17 cellular contexts compared by ENCODE assay signal in genomic region chr12:106913456-106913855, GRCh38. TPM values are rescaled to one million over a fixed set of nuclear protein-coding genes. Genes with fewer than 3 reads are reported as not detected.
DNase-seq lines count a peak whose midpoint lies in the region; ATAC-seq, FAIRE-seq and TF ChIP-seq lines count a peak whose summit lies in the region.
"Had no signal": no experiment of that assay in that cellular context is flagged by ENCODE, and none has a peak within 500 bp of the region (broad histone marks: within the 10 kb centered on the region; RNA-seq: fewer than 3 reads in every experiment).

No MANE protein-coding gene starts in this region.

- ATAC-seq in activated naive CD8-positive, alpha-beta T cell treated with anti-CD3 and anti-CD28 coated beads, Interleukin-2, amount 10 ng/mL, durations not matched to agents 7 days and 5 days (ENCODE audit: low read depth): no peak
- ATAC-seq in activated naive CD8-positive, alpha-beta T cell treated with anti-CD3 and anti-CD28 coated beads, Interleukin-2, amount 50 U/mL, for 24 hours: no peak
- no peak for ATAC-seq in T-helper 17 cell
- ATAC-seq: A549 had no signal

- peaks cover 0 to 12% (median 7%) of the 10 kb centered on the region in 4 experiments; a peak in 4 of 7 replicates for H3K4me1 ChIP-seq in H1 (replicated peaks in 1 of 4; ENCODE audit: control insufficient read depth in 3 of 4, insufficient read depth in 4 of 4, low read length in 3 of 4)
- H3K4me1 ChIP-seq: A549 had no signal

- H2BK15ac ChIP-seq in H1 (ENCODE audit: low read length): no peak overlapping the region

- no peak overlapping the region for H4K5ac ChIP-seq in H1 (ENCODE audit: insufficient read length, low read depth, low read length)

- H3K4me3 Mint-ChIP-seq in activated naive CD8-positive, alpha-beta T cell treated with anti-CD3 and anti-CD28 coated beads, Interleukin-2, amount 10 ng/mL, durations not matched to agents 7 days and 5 days: no peak overlapping the region
- H3K4me3 Mint-ChIP-seq in activated naive CD8-positive, alpha-beta T cell treated with anti-CD3 and anti-CD28 coated beads, Interleukin-2, amount 50 U/mL, for 24 hours: no peak overlapping the region
- H3K4me3 Mint-ChIP-seq in T-helper 17 cell: no peak overlapping the region
- H3K4me3 Mint-ChIP-seq: CD4-positive, alpha-beta memory T cell; GM23338; HFFc6 had no signal

- H3K23ac ChIP-seq in H1 (ENCODE audit: insufficient read length): no peak overlapping the region

- H3K27me3 Mint-ChIP-seq in activated naive CD8-positive, alpha-beta T cell treated with anti-CD3 and anti-CD28 coated beads, Interleukin-2, amount 10 ng/mL, durations not matched to agents 7 days and 5 days: peaks cover 7% of the 10 kb centered on the region
- H3K27me3 Mint-ChIP-seq in activated naive CD8-positive, alpha-beta T cell treated with anti-CD3 and anti-CD28 coated beads, Interleukin-2, amount 50 U/mL, for 24 hours: peaks cover 6% of the 10 kb centered on the region
- peaks cover 4% of the 10 kb centered on the region for H3K27me3 Mint-ChIP-seq in T-helper 17 cell
- H3K27me3 Mint-ChIP-seq: CD4-positive, alpha-beta memory T cell had no signal

- no peaks in the 10 kb centered on the region for H3K9me3 Mint-ChIP-seq in activated naive CD8-positive, alpha-beta T cell treated with anti-CD3 and anti-CD28 coated beads, Interleukin-2, amount 10 ng/mL, durations not matched to agents 7 days and 5 days
- no peaks in the 10 kb centered on the region for H3K9me3 Mint-ChIP-seq in activated naive CD8-positive, alpha-beta T cell treated with anti-CD3 and anti-CD28 coated beads, Interleukin-2, amount 50 U/mL, for 24 hours
- H3K9me3 Mint-ChIP-seq: CD4-positive, alpha-beta memory T cell; GM23338; HFFc6 had no signal

- CTCF ChIA-PET in H1 (lab: Charles Lee; ENCODE audit: partially characterized antibody): no interaction called here

- no peaks in the 10 kb centered on the region for H3K79me2 ChIP-seq in H1 (ENCODE audit: control insufficient read depth in 1 of 2, insufficient read depth in 2 of 2, low read length in 2 of 2)

- H3K4ac ChIP-seq in H1 (replicated peaks; ENCODE audit: insufficient read length, low read depth, low read length): no peak overlapping the region

- no peaks in the 10 kb centered on the region for H4K20me1 ChIP-seq in H1 (replicated peaks in 1 of 2; ENCODE audit: control insufficient read depth in 1 of 2, insufficient read depth in 2 of 2, low read length in 2 of 2)

- H3K36me3 ChIP-seq in H1 (ENCODE audit: control insufficient read depth in 2 of 4, insufficient read depth in 4 of 4, low read length in 3 of 4): no peaks in the 10 kb centered on the region
- H3K36me3 ChIP-seq: BE2C had no signal

- H4K8ac ChIP-seq in H1 (ENCODE audit: extremely low read depth, insufficient read depth, low read length): peak overlapping the region; percentile 53; the same call in 1 of the 2 replicates

- H3K9ac ChIP-seq in H1 (replicated peaks in 1 of 4; ENCODE audit: extremely low read depth in 1 of 4, low read depth in 3 of 4, low read length in 3 of 4): no peak overlapping the region

- H3K4me1 Mint-ChIP-seq in activated naive CD8-positive, alpha-beta T cell treated with anti-CD3 and anti-CD28 coated beads, Interleukin-2, amount 10 ng/mL, durations not matched to agents 7 days and 5 days: peaks cover 28% of the 10 kb centered on the region
- peaks cover 42% of the 10 kb centered on the region for H3K4me1 Mint-ChIP-seq in activated naive CD8-positive, alpha-beta T cell treated with anti-CD3 and anti-CD28 coated beads, Interleukin-2, amount 50 U/mL, for 24 hours
- peaks cover 21% of the 10 kb centered on the region for H3K4me1 Mint-ChIP-seq in T-helper 17 cell

- 0 out of 2 replicates have a peak overlapping the region, but pooled peaks have one; percentile 7 for H2BK20ac ChIP-seq in H1 (ENCODE audit: low read length)

- no peak overlapping the region for H3K18ac ChIP-seq in H1 (ENCODE audit: extremely low read depth, low read length)

- H3K4me2 ChIP-seq in H1 (ENCODE audit: insufficient read depth in 1 of 2, low read depth in 2 of 2, low read length in 2 of 2): no peak overlapping the region
- H3K4me2 ChIP-seq: A549, GM23338 had no signal

- H3K27ac ChIP-seq in H1 (ENCODE audit: low read depth, low read length): no peak overlapping the region
- H3K27ac ChIP-seq: A549, C4-2B had no signal

- no peaks in the 10 kb centered on the region for H3K36me3 Mint-ChIP-seq in activated naive CD8-positive, alpha-beta T cell treated with anti-CD3 and anti-CD28 coated beads, Interleukin-2, amount 10 ng/mL, durations not matched to agents 7 days and 5 days
- H3K36me3 Mint-ChIP-seq in activated naive CD8-positive, alpha-beta T cell treated with anti-CD3 and anti-CD28 coated beads, Interleukin-2, amount 50 U/mL, for 24 hours (ENCODE audit: low read depth): no peaks in the 10 kb centered on the region
- H3K36me3 Mint-ChIP-seq in T-helper 17 cell (ENCODE audit: low read depth): peaks cover 2% of the 10 kb centered on the region
- H3K36me3 Mint-ChIP-seq: CD4-positive, alpha-beta memory T cell had no signal

- WGBS in H1 (ENCODE audit: extremely low coverage in 1 of 2, insufficient coverage in 1 of 2, insufficient read length in 1 of 2, insufficient replicate concordance in 2 of 2, low coverage in 1 of 2, low lambda C conversion rate in 2 of 2, missing lambda C conversion rate in 1 of 2), 2 experiments: 90% methylated on average over 10 of the region's 10 CpGs; no CpG with 5 or more reads in 1 of the 2 experiments

- H3K23me2 ChIP-seq in H1 (ENCODE audit: low read depth, low read length): no peaks in the 10 kb centered on the region

- TF ChIP-seq POLR2A in H1 (IDR thresholded peaks at IDR 0.05; ENCODE audit: control extremely low read depth in 1 of 2, low read depth in 2 of 2, low read length in 2 of 2): no peak

- no peak for TF ChIP-seq RAD21 in H1 (IDR thresholded peaks at IDR 0.05 in 1 of 2, conservative IDR thresholded peaks at IDR 0.05 in 1 of 2; ENCODE audit: low read depth in 2 of 2, low read length in 2 of 2)

- no peak overlapping the region for H2BK120ac ChIP-seq in H1 (replicated peaks; ENCODE audit: low read depth, low read length)

- no peaks in the 10 kb centered on the region for H3K27me3 ChIP-seq in H1 (replicated peaks in 1 of 4; ENCODE audit: control insufficient read depth in 3 of 4, extremely low read depth in 1 of 4, insufficient read depth in 3 of 4, low read length in 3 of 4)
- H3K27me3 ChIP-seq: BE2C had no signal

- no peak overlapping the region for H2BK12ac ChIP-seq in H1 (ENCODE audit: low read depth, low read length)

- no peak overlapping the region for H2BK5ac ChIP-seq in H1 (ENCODE audit: low read depth, low read length)

- DNase-seq in activated naive CD8-positive, alpha-beta T cell treated with anti-CD3 and anti-CD28 coated beads, Interleukin-2, amount 10 ng/mL, durations not matched to agents 7 days and 5 days: no peak
- no peak for DNase-seq in activated naive CD8-positive, alpha-beta T cell treated with anti-CD3 and anti-CD28 coated beads, Interleukin-2, amount 50 U/mL, for 24 hours
- DNase-seq in T-helper 17 cell (no peak), H1 (ENCODE audit: low read depth in 1 of 2, low spot score in 2 of 2) (no peak), NCI-H345 (lab: John Stamatoyannopoulos, UW) (no peak), NCI-H1436 treated with DMSO at 0.1 percent for 48 hours (lab: John Stamatoyannopoulos, UW) (no peak)
- DNase-seq in stimulated activated CD4-positive, alpha-beta T cell treated with anti-CD3 and anti-CD28 coated beads, Interleukin-15, amount 100 ng/mL, for 24 hours: no peak
- DNase-seq: BE2C; CD4-positive, alpha-beta memory T cell; DND-41; GDM1; HCEC 1CT; HFFc6 had no signal

- POLR2A ChIA-PET in activated naive CD8-positive, alpha-beta T cell treated with anti-CD3 and anti-CD28 coated beads, Interleukin-2, amount 10 ng/mL, durations not matched to agents 7 days and 5 days (lab: Charles Lee): no interaction called here
- POLR2A ChIA-PET in H1 (lab: Charles Lee; ENCODE audit: partially characterized antibody): no interaction called here

- H3K56ac ChIP-seq in H1 (replicated peaks; ENCODE audit: insufficient read length, low read depth, low read length): no peak overlapping the region

- H3K9me3 ChIP-seq in T-helper 17 cell (ENCODE audit: control insufficient read depth, low read length, poor library complexity, severe bottlenecking) (no peaks in the 10 kb centered on the region), H1 (ENCODE audit: insufficient read depth in 2 of 2, low read depth in 1 of 2, low read length in 1 of 2) (no peaks in the 10 kb centered on the region)
- H3K9me3 ChIP-seq: A549, BE2C had no signal

- peak overlapping the region; percentile 21 for H3K27ac Mint-ChIP-seq in activated naive CD8-positive, alpha-beta T cell treated with anti-CD3 and anti-CD28 coated beads, Interleukin-2, amount 10 ng/mL, durations not matched to agents 7 days and 5 days
- no peak overlapping the region for H3K27ac Mint-ChIP-seq in activated naive CD8-positive, alpha-beta T cell treated with anti-CD3 and anti-CD28 coated beads, Interleukin-2, amount 50 U/mL, for 24 hours
- H3K27ac Mint-ChIP-seq in T-helper 17 cell: peak overlapping the region; percentile 47
- H3K27ac Mint-ChIP-seq: GM23338, HFFc6 had no signal

- no peak overlapping the region for H2AK5ac ChIP-seq in H1 (ENCODE audit: low read depth, low read length)

- H4K91ac ChIP-seq in H1 (replicated peaks; ENCODE audit: insufficient read length, low read length): no peak overlapping the region

- TF ChIP-seq EP300 in H1 (IDR thresholded peaks at IDR 0.05; ENCODE audit: borderline replicate concordance in 1 of 2, low read depth in 2 of 2, low read length in 2 of 2): no peak

- H3K14ac ChIP-seq in H1 (ENCODE audit: insufficient read length): no peak overlapping the region

- no peak overlapping the region for H2AFZ ChIP-seq in H1 (ENCODE audit: low read length)

- no peak for FAIRE-seq in H1 (lab: Jason Lieb, UNC)
- FAIRE-seq: A549, GM12892 had no signal

- no peaks in the 10 kb centered on the region for H3K79me1 ChIP-seq in H1 (ENCODE audit: low read depth, low read length)

- no peak for TF ChIP-seq CTCF in H1 (IDR thresholded peaks at IDR 0.05; ENCODE audit: control extremely low read depth in 1 of 3, insufficient read depth in 1 of 3, low read depth in 1 of 3, low read length in 3 of 3)

- H3K4me3 ChIP-seq in H1 (ENCODE audit: extremely low read depth in 1 of 4, insufficient read depth in 2 of 4, low read depth in 3 of 4, low read length in 4 of 4): no peak overlapping the region
- H3K4me3 ChIP-seq: A549, GM23338 had no signal

RNA-seq across cellular contexts. Expression of gene TMEM263, which starts 42.3 kb away (rescaled TPM):
- 10 to 100 TPM; 28.5 to 29.6 TPM for total RNA-seq in activated naive CD8-positive, alpha-beta T cell treated with anti-CD3 and anti-CD28 coated beads, Interleukin-2, amount 10 ng/mL, durations not matched to agents 7 days and 5 days
- total RNA-seq in T-helper 17 cell: 10 to 100 TPM; 34.4 to 35.1 TPM
- 12.3 and 14.5 TPM in 2 replicates for total RNA-seq in H1 (2021; fragmentation: NEBNext Ultra II Directional; extraction: Animal tissue kit (Norgen Biotek cat#: 25700))
- 2.9 and 3.4 TPM in 2 replicates for polyA plus RNA-seq in H1 (2011; rRNA removed)
- polyA plus RNA-seq in H1 (2011; cell fraction: cytosol; rRNA removed): 3.6 TPM
- 4.3 TPM for polyA plus RNA-seq in H1 (2011; cell fraction: nucleus; rRNA removed)
- 6.8 to 8.9 TPM (median 7.9 TPM) in 4 replicates for polyA plus RNA-seq in H1 (2012, experiment 1 of 2)
- 0.47 TPM for polyA plus RNA-seq in H1 (2012, experiment 2 of 2)
- 8.2 TPM for polyA plus RNA-seq in H1 (2013, experiment 1 of 2)
- 7.5 TPM for polyA plus RNA-seq in H1 (2013, experiment 2 of 2)
- 6.6 and 8.9 TPM in 2 replicates for polyA minus RNA-seq in H1 (2011; rRNA and poly(A)+ RNA removed)
- polyA minus RNA-seq in H1 (2011; cell fraction: cytosol; rRNA and poly(A)+ RNA removed): 8.8 TPM
- 6.5 TPM for polyA minus RNA-seq in H1 (2011; cell fraction: nucleus; rRNA and poly(A)+ RNA removed)
